Comparison of ENCODE assay signal across 8 cellular contexts in genomic region chr4:92305148-92305877, GRCh38. TPM values are rescaled to one million over a fixed set of nuclear protein-coding genes. Genes with fewer than 3 reads are reported as not detected.
DNase-seq lines count a peak whose midpoint lies in the region; ATAC-seq, FAIRE-seq and TF ChIP-seq lines count a peak whose summit lies in the region.

No MANE protein-coding gene starts in this region.

- TF ChIP-seq POLR2A in GM12891 (IDR thresholded peaks at IDR 0.05; ENCODE audit: low read depth, low read length) (no peak), H54 (IDR thresholded peaks at IDR 0.05; ENCODE audit: low read depth, low read length) (no peak)

- ATAC-seq in stimulated activated memory B cell treated with anti-CD40 and anti-IgM and Interleukin-4, amounts not matched to agents 10 μg/mL and 1 μg/mL and 100 μg/mL, for 72 hours = no peak
- no peak for ATAC-seq in natural killer cell treated with Interleukin-12 subunit alpha and Interleukin-12 subunit beta and Interleukin-15 and Interleukin-18, amount 100 ng/mL, for 72 hours

- H3K4me1 ChIP-seq in keratinocyte (ENCODE audit: control insufficient read depth, extremely low read depth, insufficient read depth, low read length) = peaks cover 17% of the 10 kb centered on the region
- no peaks in the 10 kb centered on the region for H3K4me1 ChIP-seq in effector memory CD4-positive, alpha-beta T cell (ENCODE audit: control insufficient read depth, insufficient read depth, low read length, poor library complexity, severe bottlenecking)

- peak overlapping the region; percentile 37 for H2AFZ ChIP-seq in keratinocyte (ENCODE audit: control insufficient read depth, low read length)

- peak overlapping the region; percentile 26 for H3K4me3 Mint-ChIP-seq in stimulated activated memory B cell treated with anti-CD40 and anti-IgM and Interleukin-4, amounts not matched to agents 10 μg/mL and 1 μg/mL and 100 μg/mL, for 72 hours
- H3K4me3 Mint-ChIP-seq in natural killer cell treated with Interleukin-12 subunit alpha and Interleukin-12 subunit beta and Interleukin-15 and Interleukin-18, amount 100 ng/mL, for 72 hours = no peak overlapping the region

- peak overlapping the region; percentile 70 for H3K4me2 ChIP-seq in keratinocyte (ENCODE audit: control insufficient read depth, extremely low read depth, insufficient read depth, low read depth, low read length)

- peaks cover 39% of the 10 kb centered on the region for H3K27me3 Mint-ChIP-seq in stimulated activated memory B cell treated with anti-CD40 and anti-IgM and Interleukin-4, amounts not matched to agents 10 μg/mL and 1 μg/mL and 100 μg/mL, for 72 hours
- peaks cover 8 to 19% of the 10 kb centered on the region in 2 donors for H3K27me3 Mint-ChIP-seq in natural killer cell treated with Interleukin-12 subunit alpha and Interleukin-12 subunit beta and Interleukin-15 and Interleukin-18, amount 100 ng/mL, for 72 hours

- no peak overlapping the region for H3K9ac ChIP-seq in keratinocyte (ENCODE audit: control insufficient read depth, extremely low read depth, insufficient read depth, low read length)

- TF ChIP-seq CTCF in keratinocyte (optimal IDR thresholded peaks at IDR 0.05 in 1 of 3, IDR thresholded peaks at IDR 0.05 in 1 of 3, conservative IDR thresholded peaks at IDR 0.05 in 1 of 3; ENCODE audit: extremely low read depth in 1 of 3, insufficient read depth in 2 of 3, low read length in 3 of 3) = peak in 1 of 3 experiments; percentile 3

- no peaks in the 10 kb centered on the region for H4K20me1 ChIP-seq in keratinocyte (ENCODE audit: control insufficient read depth, extremely low read depth, insufficient read depth, low read length)

- dilution Hi-C loops in keratinocyte (cut with MboI; ENCODE audit: extremely low pct_ligation_motif_present, low sequenced_read_pairs) = no loop called here

- FAIRE-seq in GM12891 (lab: Jason Lieb, UNC) = no peak
- no peak for FAIRE-seq in keratinocyte (lab: Jason Lieb, UNC)
- no peak for FAIRE-seq in H54 (lab: Jason Lieb, UNC)

- H3K27ac ChIP-seq in caudate nucleus (ENCODE audit: low read depth, low read length) (peak overlapping the region; percentile 97), keratinocyte (ENCODE audit: control insufficient read depth, insufficient read depth, low read length) (no peak overlapping the region)
- no peak overlapping the region for H3K27ac ChIP-seq in effector memory CD4-positive, alpha-beta T cell (ENCODE audit: insufficient read depth, low read length, poor library complexity, severe bottlenecking)

- no peaks in the 10 kb centered on the region for H3K36me3 Mint-ChIP-seq in stimulated activated memory B cell treated with anti-CD40 and anti-IgM and Interleukin-4, amounts not matched to agents 10 μg/mL and 1 μg/mL and 100 μg/mL, for 72 hours
- no peaks in the 10 kb centered on the region for H3K36me3 Mint-ChIP-seq in natural killer cell treated with Interleukin-12 subunit alpha and Interleukin-12 subunit beta and Interleukin-15 and Interleukin-18, amount 100 ng/mL, for 72 hours

- H3K9me3 ChIP-seq in keratinocyte (ENCODE audit: control insufficient read depth, low read depth, low read length) = no peaks in the 10 kb centered on the region
- no peaks in the 10 kb centered on the region for H3K9me3 ChIP-seq in effector memory CD4-positive, alpha-beta T cell (ENCODE audit: control insufficient read depth, low read length)

- DNase-seq in GM12891 (ENCODE audit: insufficient read length, low spot score) (peak; percentile 2), NCI-H2227 treated with DMSO at 0.1 percent for 48 hours (lab: John Stamatoyannopoulos, UW) (peak; percentile 54), caudate nucleus (lab: John Stamatoyannopoulos, UW) (peak; percentile 16 to 92 (median 81)), keratinocyte (ENCODE audit: low read depth, low spot score) (no peak), H54 (ENCODE audit: insufficient read length, low spot score) (no peak)
- DNase-seq in effector memory CD4-positive, alpha-beta T cell = no peak
- no peak for DNase-seq in natural killer cell treated with Interleukin-12 subunit alpha and Interleukin-12 subunit beta and Interleukin-15 and Interleukin-18, amount 100 ng/mL, for 72 hours (ENCODE audit: low spot score)

- no peaks in the 10 kb centered on the region for H3K9me3 Mint-ChIP-seq in stimulated activated memory B cell treated with anti-CD40 and anti-IgM and Interleukin-4, amounts not matched to agents 10 μg/mL and 1 μg/mL and 100 μg/mL, for 72 hours
- peaks cover 9% of the 10 kb centered on the region for H3K9me3 Mint-ChIP-seq in natural killer cell treated with Interleukin-12 subunit alpha and Interleukin-12 subunit beta and Interleukin-15 and Interleukin-18, amount 100 ng/mL, for 72 hours

- peaks cover 10% of the 10 kb centered on the region for H3K4me1 Mint-ChIP-seq in stimulated activated memory B cell treated with anti-CD40 and anti-IgM and Interleukin-4, amounts not matched to agents 10 μg/mL and 1 μg/mL and 100 μg/mL, for 72 hours
- no peaks in the 10 kb centered on the region for H3K4me1 Mint-ChIP-seq in natural killer cell treated with Interleukin-12 subunit alpha and Interleukin-12 subunit beta and Interleukin-15 and Interleukin-18, amount 100 ng/mL, for 72 hours (ENCODE audit: low read depth in 2 of 2)

- H3K27me3 ChIP-seq in keratinocyte (ENCODE audit: control insufficient read depth, extremely low read depth, insufficient read depth, low read length) = peaks cover 44% of the 10 kb centered on the region
- peaks cover 8% of the 10 kb centered on the region for H3K27me3 ChIP-seq in effector memory CD4-positive, alpha-beta T cell (replicated peaks; ENCODE audit: control insufficient read depth, insufficient read depth, low read length, poor library complexity, severe bottlenecking)

- H3K4me3 ChIP-seq in keratinocyte (ENCODE audit: control insufficient read depth in 2 of 3, extremely low read depth in 1 of 3, insufficient read depth in 2 of 3, low read depth in 1 of 3, low read length in 3 of 3) = peak overlapping the region in 2 of 3 experiments; percentile 49 to 52
- H3K4me3 ChIP-seq in effector memory CD4-positive, alpha-beta T cell (ENCODE audit: insufficient read depth, low read depth, low read length, poor library complexity, severe bottlenecking) = no peak overlapping the region

- no peaks in the 10 kb centered on the region for H3K9me1 ChIP-seq in keratinocyte (ENCODE audit: control insufficient read depth, extremely low read depth, insufficient read depth, low read length)

- no peak overlapping the region for H3K27ac Mint-ChIP-seq in stimulated activated memory B cell treated with anti-CD40 and anti-IgM and Interleukin-4, amounts not matched to agents 10 μg/mL and 1 μg/mL and 100 μg/mL, for 72 hours
- no peak overlapping the region for H3K27ac Mint-ChIP-seq in natural killer cell treated with Interleukin-12 subunit alpha and Interleukin-12 subunit beta and Interleukin-15 and Interleukin-18, amount 100 ng/mL, for 72 hours

- no peaks in the 10 kb centered on the region for H3K36me3 ChIP-seq in keratinocyte (ENCODE audit: control insufficient read depth in 2 of 2, extremely low read depth in 1 of 2, insufficient read depth in 2 of 2, low read length in 2 of 2)
- H3K36me3 ChIP-seq in effector memory CD4-positive, alpha-beta T cell (ENCODE audit: control insufficient read depth, insufficient read depth, low read length) = no peaks in the 10 kb centered on the region

- H3K79me2 ChIP-seq in keratinocyte (ENCODE audit: control insufficient read depth, insufficient read depth, low read length) = no peaks in the 10 kb centered on the region

TF ChIP-seq in GM12891, 5 proteins besides CTCF, POLR2A, EP300 and RAD21:
- no peak for TF ChIP-seq POU2F2 (IDR thresholded peaks at IDR 0.05; ENCODE audit: low read depth, low read length)
- no peak for TF ChIP-seq SPI1 (IDR thresholded peaks at IDR 0.05; ENCODE audit: low read depth, low read length)
- no peak for TF ChIP-seq PAX5 (IDR thresholded peaks at IDR 0.05; ENCODE audit: insufficient read depth, low read length, severe bottlenecking)
- TF ChIP-seq TAF1 (IDR thresholded peaks at IDR 0.05; ENCODE audit: low read depth, low read length) = no peak
- TF ChIP-seq POLR2AphosphoS5 (IDR thresholded peaks at IDR 0.05; ENCODE audit: low read depth, low read length) = no peak

RNA-seq across cellular contexts. Expression of gene GRID2, which starts 1.5 kb away (rescaled TPM):
- not detected for polyA plus RNA-seq in GM12891 (2012; ENCODE audit: low read depth, missing spikeins)
- polyA plus RNA-seq in keratinocyte = not detected in 3 replicates
- polyA plus RNA-seq in keratinocyte (2011; ENCODE audit: low read depth) = not detected
- not detected in 2 replicates for polyA plus RNA-seq in keratinocyte (2011; cell fraction: cytosol; rRNA removed)
- not detected in 2 replicates for polyA plus RNA-seq in keratinocyte (2011; cell fraction: nucleus; rRNA removed)
- polyA plus RNA-seq in keratinocyte (2012; ENCODE audit: low replicate concordance) = not detected in 2 replicates
- polyA minus RNA-seq in keratinocyte = not detected in 3 replicates
- not detected for polyA minus RNA-seq in keratinocyte (2011; cell fraction: cytosol; rRNA and poly(A)+ RNA removed)
- polyA minus RNA-seq in keratinocyte (2011; cell fraction: nucleus; rRNA and poly(A)+ RNA removed) = not detected in 2 replicates
- total RNA-seq in natural killer cell treated with Interleukin-12 subunit alpha and Interleukin-12 subunit beta and Interleukin-15 and Interleukin-18, amount 100 ng/mL, for 72 hours = not detected

Comparison
In these comparisons a context has a peak if more than half of its experiments do, and no peak if none do; other contexts are left out.
1. DNase-seq: peak in GM12891 (single experiment), NCI-H2227 treated with DMSO at 0.1 percent for 48 hours (single experiment) and caudate nucleus (61 of 61); none in keratinocyte (single experiment), effector memory CD4-positive, alpha-beta T cell (0 of 3), H54 (single experiment) and natural killer cell treated with Interleukin-12 subunit alpha and Interleukin-12 subunit beta and Interleukin-15 and Interleukin-18, amount 100 ng/mL, for 72 hours (single experiment).